Comparison of ENCODE assay signal across 9 cellular contexts in genomic region chr18:48943736-48944527, GRCh38. TPM values are rescaled to one million over a fixed set of nuclear protein-coding genes. Genes with fewer than 3 reads are reported as not detected.
DNase-seq lines count a peak whose midpoint lies in the region; ATAC-seq and TF ChIP-seq lines count a peak whose summit lies in the region.
"Had no signal": no experiment of that assay in that cellular context is flagged by ENCODE, and none has a peak within 500 bp of the region (broad histone marks: within the 10 kb centered on the region; RNA-seq: fewer than 3 reads in every experiment).

No MANE protein-coding gene starts in this region.

- DNase-seq in DND-41 (peak; percentile 45), T-cell (peak in 1 of 34 experiments; percentile 31), fibroblast of lung (ENCODE audit: low read depth in 2 of 2) (no peak), psoas muscle (no peak), GM10248 (ENCODE audit: extremely low spot score) (no peak), mucosa of gallbladder (ENCODE audit: low spot score) (no peak)
- DNase-seq: NCI-H187 treated with DMSO at 0.1 percent for 48 hours had no signal

- no peak overlapping the region for H3K4me3 ChIP-seq in DND-41 (ENCODE audit: low read depth in 1 of 2, low read length in 2 of 2)
- no peak overlapping the region for H3K4me3 ChIP-seq in fibroblast of lung (replicated peaks in 1 of 4; ENCODE audit: control extremely low read depth in 1 of 4, insufficient read depth in 1 of 4, low read depth in 3 of 4, low read length in 4 of 4)
- peak overlapping the region; percentile 79 for H3K4me3 ChIP-seq in psoas muscle

- H3K4me1 ChIP-seq in DND-41 (ENCODE audit: insufficient read depth, low read length) (peaks cover 83% of the 10 kb centered on the region), fibroblast of lung (ENCODE audit: control insufficient read depth, extremely low read depth, insufficient read depth, low read length) (peaks cover 51% of the 10 kb centered on the region), psoas muscle (peaks cover 91% of the 10 kb centered on the region)

- H3K4me2 ChIP-seq in DND-41 (ENCODE audit: insufficient read depth, low read length) = 0 out of 2 replicates have a peak overlapping the region, but pooled peaks have one; percentile 0
- peak overlapping the region; percentile 34 for H3K4me2 ChIP-seq in fibroblast of lung (ENCODE audit: extremely low read depth, insufficient read depth, low read length)

- no peak overlapping the region for H2AFZ ChIP-seq in DND-41 (ENCODE audit: low read depth, low read length)
- H2AFZ ChIP-seq in fibroblast of lung (ENCODE audit: low read length) = no peak overlapping the region

- peaks cover 11% of the 10 kb centered on the region for H3K79me2 ChIP-seq in DND-41 (ENCODE audit: insufficient read depth, low read length)
- H3K79me2 ChIP-seq in fibroblast of lung (ENCODE audit: control insufficient read depth, insufficient read depth, low read length) = peaks cover 83% of the 10 kb centered on the region

- ATAC-seq in DND-41 (ENCODE audit: insufficient read depth, low read depth) = no peak
- no peak for ATAC-seq in T-cell (replicated peaks in 1 of 4)
- ATAC-seq in psoas muscle = no peak
- no peak for ATAC-seq in GM19023 (IDR thresholded peaks at IDR 0.05; ENCODE audit: unreplicated experiment)
- ATAC-seq in HG02571 (IDR thresholded peaks at IDR 0.05; ENCODE audit: unreplicated experiment) = no peak

- no peaks in the 10 kb centered on the region for H3K9me3 Mint-ChIP-seq in T-cell

- POLR2A ChIA-PET in T-cell (lab: Charles Lee) (interaction anchor here in 1 of 2 donors (0.7 kb wide), 1 partner anchor 9 kb away, joined by 3 read pairs; no protein-coding TSS in a partner anchor), GM10248 (lab: Yijun Ruan, JAX) (interaction anchor here (1.0 kb wide), 1 partner anchor 161 kb away, joined by 4 read pairs; no protein-coding TSS in a partner anchor)

- H3K27me3 ChIP-seq in DND-41 (ENCODE audit: insufficient read depth, low read length, poor library complexity) (peaks cover 15% of the 10 kb centered on the region), fibroblast of lung (ENCODE audit: control insufficient read depth, insufficient read depth, low read length) (no peaks in the 10 kb centered on the region), psoas muscle (ENCODE audit: insufficient read depth in 3 of 3, low read length in 2 of 3) (no peaks in the 10 kb centered on the region)

- no peaks in the 10 kb centered on the region for H3K27me3 Mint-ChIP-seq in T-cell

- peak overlapping the region; percentile 36 to 87 (median 62) for H3K4me3 Mint-ChIP-seq in T-cell

- no peaks in the 10 kb centered on the region for H3K9me3 ChIP-seq in DND-41 (ENCODE audit: insufficient read depth, low read length, severe bottlenecking)
- H3K9me3 ChIP-seq in fibroblast of lung (ENCODE audit: control insufficient read depth, insufficient read depth, low read depth, low read length) = no peaks in the 10 kb centered on the region
- H3K9me3 ChIP-seq in psoas muscle = no peaks in the 10 kb centered on the region

- intact Hi-C loops in psoas muscle (cut with DNase I) = no loop called here

- WGBS in psoas muscle, 3 donors = 78 to 89% (median 80%) methylated on average over 8 of the region's 8 CpGs

- TF ChIP-seq CTCF in DND-41 (IDR thresholded peaks at IDR 0.05; ENCODE audit: borderline replicate concordance, extremely low read depth, low read length, poor library complexity, severe bottlenecking) (no peak), fibroblast of lung (conservative IDR thresholded peaks at IDR 0.05 in 1 of 2, IDR thresholded peaks at IDR 0.05 in 1 of 2; ENCODE audit: low read depth in 1 of 2, low read length in 2 of 2) (no peak), psoas muscle (IDR thresholded peaks at IDR 0.05) (no peak), GM10248 (IDR thresholded peaks at IDR 0.05; ENCODE audit: control extremely low read depth, extremely low read depth, low read depth, missing control alignments) (no peak)

- H3K9ac ChIP-seq in DND-41 (ENCODE audit: low read depth, low read length) (no peak overlapping the region), fibroblast of lung (ENCODE audit: insufficient read depth, low read length) (no peak overlapping the region)

- peaks cover 37% of the 10 kb centered on the region for H4K20me1 ChIP-seq in DND-41 (ENCODE audit: insufficient read depth, low read length)
- no peaks in the 10 kb centered on the region for H4K20me1 ChIP-seq in fibroblast of lung (ENCODE audit: control insufficient read depth, extremely low read depth, insufficient read depth, low read length)

- H3K36me3 ChIP-seq in DND-41 (ENCODE audit: insufficient read depth, low read length) (no peaks in the 10 kb centered on the region; the same call in 1 of the 2 replicates), fibroblast of lung (ENCODE audit: control insufficient read depth, insufficient read depth, low read length) (peaks cover 2% of the 10 kb centered on the region), psoas muscle (ENCODE audit: insufficient read depth in 1 of 2, low read depth in 1 of 2) (peaks cover 0 to 12% of the 10 kb centered on the region in 2 donors)

- H3K4me1 Mint-ChIP-seq in T-cell = peaks cover 90 to 93% (median 92%) of the 10 kb centered on the region in 3 donors

- H3K36me3 Mint-ChIP-seq in T-cell = peaks cover 60% of the 10 kb centered on the region

- peak overlapping the region; percentile 49 to 50 for H3K27ac Mint-ChIP-seq in T-cell

- CTCF ChIA-PET in T-cell (lab: Charles Lee) (no interaction called here), GM10248 (lab: Yijun Ruan, JAX) (interaction anchor here (1.3 to 2.3 kb wide), 3 partner anchors 11 to 167 kb away, joined by 4 to 6 read pairs (median 6); no protein-coding TSS in a partner anchor)

- H3K27ac ChIP-seq in DND-41 (ENCODE audit: low read length) (no peak overlapping the region), fibroblast of lung (ENCODE audit: insufficient read depth, low read length) (peak overlapping the region; percentile 65), psoas muscle (peak overlapping the region; percentile 99)

RNA-seq across cellular contexts. Expression of gene SMAD7, which starts 6.8 kb away (rescaled TPM):
- total RNA-seq in T-cell = 100 to 1,000 TPM in 1 of 5 donors, 10 to 100 TPM in 4; 28.5 to 138 (median 57.7) TPM
- 16.3 and 23.1 TPM in 2 replicates for total RNA-seq in fibroblast of lung
- polyA plus RNA-seq in fibroblast of lung = 6.1 and 8.1 TPM in 2 replicates
- polyA plus RNA-seq in fibroblast of lung (2012) = 5.0 and 7.1 TPM in 2 replicates
- polyA minus RNA-seq in fibroblast of lung (ENCODE audit: low replicate concordance) = 14.3 and 26.8 TPM in 2 replicates
- 10 to 100 TPM in 2 of 4 donors, 1 to 10 TPM in 2; 8.4 to 14.7 (median 10.4) TPM for total RNA-seq in psoas muscle
- 1 to 10 TPM; 5.4 to 6.1 (median 5.8) TPM for polyA plus RNA-seq in psoas muscle
- 20.0 TPM for total RNA-seq in mucosa of gallbladder
